Comparison of ENCODE assay signal across 1 cellular context in genomic region chr3:52210550-52211046, GRCh38.
TF ChIP-seq lines count a peak whose summit lies in the region.

No MANE protein-coding gene starts in this region.

TF ChIP-seq in K562, 482 proteins besides CTCF, POLR2A, EP300 and RAD21 (continues in another document):
- no peak for TF ChIP-seq MAZ (CRISPR knock-in tag; conservative IDR thresholded peaks at IDR 0.05 in 1 of 2, IDR thresholded peaks at IDR 0.05 in 1 of 2)
- TF ChIP-seq FOXA1 (IDR thresholded peaks at IDR 0.05; ENCODE audit: borderline replicate concordance), result no peak
- TF ChIP-seq PHF8 (IDR thresholded peaks at IDR 0.05; ENCODE audit: borderline replicate concordance, low read length), result no peak
- TF ChIP-seq GATAD2B (IDR thresholded peaks at IDR 0.05; ENCODE audit: borderline replicate concordance), result no peak
- 0 out of 2 replicates have a peak, but pooled peaks have one; percentile 22 for TF ChIP-seq JUN (IDR thresholded peaks at IDR 0.05; ENCODE audit: borderline replicate concordance, low read depth, low read length)
- no peak for TF ChIP-seq JUN (CRISPR knock-in tag; IDR thresholded peaks at IDR 0.05; ENCODE audit: borderline replicate concordance)
- peak; percentile 68 for TF ChIP-seq ATF4 (CRISPR knock-in tag; IDR thresholded peaks at IDR 0.05)
- TF ChIP-seq ARNT (IDR thresholded peaks at IDR 0.05), result no peak
- no peak for TF ChIP-seq LCOR (CRISPR knock-in tag; IDR thresholded peaks at IDR 0.05)
- TF ChIP-seq ZNF778 (CRISPR knock-in tag; IDR thresholded peaks at IDR 0.05), result no peak
- TF ChIP-seq PML (IDR thresholded peaks at IDR 0.05; ENCODE audit: low read length), result no peak
- TF ChIP-seq CHCHD3 (CRISPR knock-in tag; IDR thresholded peaks at IDR 0.05), result no peak
- TF ChIP-seq, protein P1, sequence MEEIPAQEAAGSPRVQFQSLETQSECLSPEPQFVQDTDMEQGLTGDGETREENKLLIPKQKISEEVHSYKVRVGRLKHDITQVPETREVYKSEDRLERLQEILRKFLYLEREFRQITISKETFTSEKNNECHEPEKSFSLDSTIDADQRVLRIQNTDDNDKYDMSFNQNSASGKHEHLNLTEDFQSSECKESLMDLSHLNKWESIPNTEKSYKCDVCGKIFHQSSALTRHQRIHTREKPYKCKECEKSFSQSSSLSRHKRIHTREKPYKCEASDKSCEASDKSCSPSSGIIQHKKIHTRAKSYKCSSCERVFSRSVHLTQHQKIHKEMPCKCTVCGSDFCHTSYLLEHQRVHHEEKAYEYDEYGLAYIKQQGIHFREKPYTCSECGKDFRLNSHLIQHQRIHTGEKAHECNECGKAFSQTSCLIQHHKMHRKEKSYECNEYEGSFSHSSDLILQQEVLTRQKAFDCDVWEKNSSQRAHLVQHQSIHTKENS (CRISPR knock-in tag; IDR thresholded peaks at IDR 0.05), result no peak
- TF ChIP-seq PURB (CRISPR knock-in tag; IDR thresholded peaks at IDR 0.05; ENCODE audit: low read depth), result no peak
- TF ChIP-seq JUND (IDR thresholded peaks at IDR 0.05; ENCODE audit: borderline replicate concordance, low read depth, low read length), result peak; percentile 64; the same call in 1 of the 2 replicates
- peak; percentile 55; the same call in 1 of the 3 replicates for TF ChIP-seq JUND (tag; IDR thresholded peaks at IDR 0.05; ENCODE audit: borderline replicate concordance, low read depth, low read length)
- 0 out of 2 replicates have a peak, but pooled peaks have one; percentile 18 for TF ChIP-seq FOXJ2 (tag; IDR thresholded peaks at IDR 0.05)
- TF ChIP-seq CEBPB (tag; IDR thresholded peaks at IDR 0.05), result peak; percentile 97
- no peak for TF ChIP-seq MXD1 (CRISPR knock-in tag; IDR thresholded peaks at IDR 0.05; ENCODE audit: borderline replicate concordance, poor library complexity, severe bottlenecking)
- TF ChIP-seq, protein P2, sequence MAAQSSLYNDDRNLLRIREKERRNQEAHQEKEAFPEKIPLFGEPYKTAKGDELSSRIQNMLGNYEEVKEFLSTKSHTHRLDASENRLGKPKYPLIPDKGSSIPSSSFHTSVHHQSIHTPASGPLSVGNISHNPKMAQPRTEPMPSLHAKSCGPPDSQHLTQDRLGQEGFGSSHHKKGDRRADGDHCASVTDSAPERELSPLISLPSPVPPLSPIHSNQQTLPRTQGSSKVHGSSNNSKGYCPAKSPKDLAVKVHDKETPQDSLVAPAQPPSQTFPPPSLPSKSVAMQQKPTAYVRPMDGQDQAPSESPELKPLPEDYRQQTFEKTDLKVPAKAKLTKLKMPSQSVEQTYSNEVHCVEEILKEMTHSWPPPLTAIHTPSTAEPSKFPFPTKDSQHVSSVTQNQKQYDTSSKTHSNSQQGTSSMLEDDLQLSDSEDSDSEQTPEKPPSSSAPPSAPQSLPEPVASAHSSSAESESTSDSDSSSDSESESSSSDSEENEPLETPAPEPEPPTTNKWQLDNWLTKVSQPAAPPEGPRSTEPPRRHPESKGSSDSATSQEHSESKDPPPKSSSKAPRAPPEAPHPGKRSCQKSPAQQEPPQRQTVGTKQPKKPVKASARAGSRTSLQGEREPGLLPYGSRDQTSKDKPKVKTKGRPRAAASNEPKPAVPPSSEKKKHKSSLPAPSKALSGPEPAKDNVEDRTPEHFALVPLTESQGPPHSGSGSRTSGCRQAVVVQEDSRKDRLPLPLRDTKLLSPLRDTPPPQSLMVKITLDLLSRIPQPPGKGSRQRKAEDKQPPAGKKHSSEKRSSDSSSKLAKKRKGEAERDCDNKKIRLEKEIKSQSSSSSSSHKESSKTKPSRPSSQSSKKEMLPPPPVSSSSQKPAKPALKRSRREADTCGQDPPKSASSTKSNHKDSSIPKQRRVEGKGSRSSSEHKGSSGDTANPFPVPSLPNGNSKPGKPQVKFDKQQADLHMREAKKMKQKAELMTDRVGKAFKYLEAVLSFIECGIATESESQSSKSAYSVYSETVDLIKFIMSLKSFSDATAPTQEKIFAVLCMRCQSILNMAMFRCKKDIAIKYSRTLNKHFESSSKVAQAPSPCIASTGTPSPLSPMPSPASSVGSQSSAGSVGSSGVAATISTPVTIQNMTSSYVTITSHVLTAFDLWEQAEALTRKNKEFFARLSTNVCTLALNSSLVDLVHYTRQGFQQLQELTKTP (IDR thresholded peaks at IDR 0.05; ENCODE audit: low read depth in 1 of 2, partially characterized antibody in 2 of 2), result no peak
- TF ChIP-seq ZNF695 (CRISPR knock-in tag; IDR thresholded peaks at IDR 0.05), result no peak
- TF ChIP-seq FOXA3 (CRISPR knock-in tag; conservative IDR thresholded peaks at IDR 0.05 in 1 of 2, IDR thresholded peaks at IDR 0.05 in 1 of 2), result peak in 1 of 2 experiments; percentile 95; a peak in 2 of 4 replicates
- TF ChIP-seq, protein P3, sequence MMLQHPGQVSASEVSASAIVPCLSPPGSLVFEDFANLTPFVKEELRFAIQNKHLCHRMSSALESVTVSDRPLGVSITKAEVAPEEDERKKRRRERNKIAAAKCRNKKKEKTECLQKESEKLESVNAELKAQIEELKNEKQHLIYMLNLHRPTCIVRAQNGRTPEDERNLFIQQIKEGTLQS (IDR thresholded peaks at IDR 0.05), result peak; percentile 92
- TF ChIP-seq, protein P3 (CRISPR knock-in tag; conservative IDR thresholded peaks at IDR 0.05), result no peak
- no peak for TF ChIP-seq SAFB2 (IDR thresholded peaks at IDR 0.05; ENCODE audit: borderline replicate concordance, low read depth, low read length, severe bottlenecking)
- TF ChIP-seq TRIM24 (IDR thresholded peaks at IDR 0.05), result peak in 1 of 2 experiments; percentile 51; a peak in 1 of 4 replicates
- TF ChIP-seq CHD1 (IDR thresholded peaks at IDR 0.05; ENCODE audit: low read length), result no peak
- TF ChIP-seq NFXL1 (CRISPR knock-in tag; IDR thresholded peaks at IDR 0.05), result no peak
- no peak for TF ChIP-seq ZNF668 (CRISPR knock-in tag; IDR thresholded peaks at IDR 0.05)
- TF ChIP-seq CEBPG (CRISPR knock-in tag; IDR thresholded peaks at IDR 0.05), result peak; percentile 88
- peak; percentile 97 for TF ChIP-seq CEBPG (tag; conservative IDR thresholded peaks at IDR 0.05 in 1 of 2, IDR thresholded peaks at IDR 0.05 in 1 of 2)
- TF ChIP-seq CXXC5 (CRISPR knock-in tag; IDR thresholded peaks at IDR 0.05), result no peak
- no peak for TF ChIP-seq SMARCA5 (IDR thresholded peaks at IDR 0.05)
- no peak for TF ChIP-seq ZKSCAN1 (IDR thresholded peaks at IDR 0.05; ENCODE audit: low read depth, low read length)
- no peak for TF ChIP-seq SMAD3 (CRISPR knock-in tag; conservative IDR thresholded peaks at IDR 0.05)
- no peak for TF ChIP-seq HDAC3 (IDR thresholded peaks at IDR 0.05; ENCODE audit: borderline replicate concordance, partially characterized antibody)
- no peak for TF ChIP-seq MAFG (tag; conservative IDR thresholded peaks at IDR 0.05)
- TF ChIP-seq, protein P4, sequence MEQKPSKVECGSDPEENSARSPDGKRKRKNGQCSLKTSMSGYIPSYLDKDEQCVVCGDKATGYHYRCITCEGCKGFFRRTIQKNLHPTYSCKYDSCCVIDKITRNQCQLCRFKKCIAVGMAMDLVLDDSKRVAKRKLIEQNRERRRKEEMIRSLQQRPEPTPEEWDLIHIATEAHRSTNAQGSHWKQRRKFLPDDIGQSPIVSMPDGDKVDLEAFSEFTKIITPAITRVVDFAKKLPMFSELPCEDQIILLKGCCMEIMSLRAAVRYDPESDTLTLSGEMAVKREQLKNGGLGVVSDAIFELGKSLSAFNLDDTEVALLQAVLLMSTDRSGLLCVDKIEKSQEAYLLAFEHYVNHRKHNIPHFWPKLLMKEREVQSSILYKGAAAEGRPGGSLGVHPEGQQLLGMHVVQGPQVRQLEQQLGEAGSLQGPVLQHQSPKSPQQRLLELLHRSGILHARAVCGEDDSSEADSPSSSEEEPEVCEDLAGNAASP (IDR thresholded peaks at IDR 0.05), result no peak
- peak; percentile 79 for TF ChIP-seq IRF9 (tag; IDR thresholded peaks at IDR 0.05)
- no peak for TF ChIP-seq CBX2 (IDR thresholded peaks at IDR 0.05; ENCODE audit: insufficient read depth, low read length, poor library complexity, severe bottlenecking)
- 0 out of 2 replicates have a peak, but pooled peaks have one; percentile 19 for TF ChIP-seq CTBP1 (IDR thresholded peaks at IDR 0.05; ENCODE audit: borderline replicate concordance)
- no peak for TF ChIP-seq RCOR1 (IDR thresholded peaks at IDR 0.05; ENCODE audit: borderline replicate concordance in 1 of 2, low read depth in 2 of 2, low read length in 2 of 2)
- TF ChIP-seq ZNF384 (IDR thresholded peaks at IDR 0.05; ENCODE audit: low read depth, low read length), result peak; percentile 19; the same call in 1 of the 2 replicates
- TF ChIP-seq FOSL1 (tag; conservative IDR thresholded peaks at IDR 0.05), result 0 out of 2 replicates have a peak, but pooled peaks have one; percentile 14
- TF ChIP-seq CREM (IDR thresholded peaks at IDR 0.05; ENCODE audit: low read depth), result no peak
- no peak for TF ChIP-seq HLTF (IDR thresholded peaks at IDR 0.05)
- TF ChIP-seq, protein P5, sequence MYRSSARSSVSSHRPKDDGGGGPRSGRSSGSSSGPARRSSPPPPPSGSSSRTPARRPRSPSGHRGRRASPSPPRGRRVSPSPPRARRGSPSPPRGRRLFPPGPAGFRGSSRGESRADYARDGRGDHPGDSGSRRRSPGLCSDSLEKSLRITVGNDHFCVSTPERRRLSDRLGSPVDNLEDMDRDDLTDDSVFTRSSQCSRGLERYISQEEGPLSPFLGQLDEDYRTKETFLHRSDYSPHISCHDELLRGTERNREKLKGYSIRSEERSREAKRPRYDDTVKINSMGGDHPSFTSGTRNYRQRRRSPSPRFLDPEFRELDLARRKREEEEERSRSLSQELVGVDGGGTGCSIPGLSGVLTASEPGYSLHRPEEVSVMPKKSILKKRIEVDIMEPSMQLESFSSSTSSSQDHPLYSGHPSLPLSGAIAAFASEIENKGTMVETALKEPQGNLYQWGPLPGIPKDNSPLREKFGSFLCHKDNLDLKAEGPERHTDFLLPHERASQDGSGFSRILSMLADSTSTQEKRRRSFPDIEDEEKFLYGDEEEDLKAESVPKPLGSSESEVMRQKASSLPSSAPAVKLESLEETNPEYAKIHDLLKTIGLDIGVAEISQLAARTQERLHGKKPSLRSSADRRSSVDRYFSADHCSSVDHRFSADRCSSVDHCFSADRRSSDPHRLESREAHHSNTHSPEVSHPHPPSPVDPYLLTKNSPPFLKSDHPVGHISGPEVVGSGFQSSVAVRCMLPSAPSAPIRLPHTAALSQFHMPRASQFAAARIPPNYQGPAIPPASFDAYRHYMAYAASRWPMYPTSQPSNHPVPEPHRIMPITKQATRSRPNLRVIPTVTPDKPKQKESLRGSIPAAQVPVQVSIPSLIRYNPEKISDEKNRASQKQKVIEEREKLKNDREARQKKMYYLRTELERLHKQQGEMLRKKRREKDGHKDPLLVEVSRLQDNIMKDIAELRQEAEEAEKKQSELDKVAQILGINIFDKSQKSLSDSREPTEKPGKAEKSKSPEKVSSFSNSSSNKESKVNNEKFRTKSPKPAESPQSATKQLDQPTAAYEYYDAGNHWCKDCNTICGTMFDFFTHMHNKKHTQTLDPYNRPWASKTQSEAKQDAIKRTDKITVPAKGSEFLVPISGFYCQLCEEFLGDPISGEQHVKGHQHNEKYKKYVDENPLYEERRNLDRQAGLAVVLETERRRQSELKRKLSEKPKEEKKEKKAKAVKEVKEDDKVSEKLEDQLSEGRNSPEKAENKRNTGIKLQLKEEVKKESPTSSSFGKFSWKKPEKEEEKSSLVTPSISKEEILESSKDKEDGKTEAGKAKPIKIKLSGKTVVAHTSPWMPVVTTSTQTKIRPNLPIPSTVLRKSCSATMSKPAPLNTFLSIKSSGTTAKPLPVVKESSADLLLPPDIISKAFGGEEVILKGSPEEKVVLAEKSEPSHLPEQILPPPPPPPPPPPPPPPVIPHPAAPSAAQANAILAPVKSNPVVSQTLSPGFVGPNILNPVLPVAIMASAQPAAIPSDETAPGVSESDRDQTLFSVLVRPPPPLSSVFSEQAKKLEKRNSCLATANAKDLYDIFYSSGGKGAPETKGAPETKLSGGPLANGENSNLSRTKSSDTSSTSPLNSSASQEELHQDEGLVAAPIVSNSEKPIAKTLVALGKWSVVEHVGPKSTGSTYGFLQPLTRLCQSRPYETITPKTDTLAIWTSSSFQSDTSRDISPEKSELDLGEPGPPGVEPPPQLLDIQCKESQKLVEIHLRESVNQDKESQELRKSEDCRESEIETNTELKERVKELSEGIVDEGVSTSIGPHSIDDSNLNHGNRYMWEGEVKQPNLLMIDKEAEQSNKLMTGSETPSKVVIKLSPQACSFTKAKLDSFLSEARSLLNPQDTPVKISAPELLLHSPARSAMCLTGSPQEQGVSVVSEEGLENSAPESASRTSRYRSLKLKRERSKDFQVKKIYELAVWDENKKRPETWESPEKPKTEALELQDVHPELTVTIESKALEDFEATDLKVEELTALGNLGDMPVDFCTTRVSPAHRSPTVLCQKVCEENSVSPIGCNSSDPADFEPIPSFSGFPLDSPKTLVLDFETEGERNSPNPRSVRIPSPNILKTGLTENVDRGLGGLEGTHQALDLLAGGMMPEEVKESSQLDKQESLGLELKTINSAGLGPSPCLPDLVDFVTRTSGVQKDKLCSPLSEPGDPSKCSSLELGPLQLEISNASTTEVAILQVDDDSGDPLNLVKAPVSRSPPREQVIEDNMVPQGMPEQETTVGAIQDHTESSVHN (IDR thresholded peaks at IDR 0.05; ENCODE audit: borderline replicate concordance in 1 of 2, low read depth in 1 of 2), result peak in 1 of 2 experiments; percentile 41; a peak in 1 of 4 replicates
- TF ChIP-seq SRF (CRISPR knock-in tag; IDR thresholded peaks at IDR 0.05), result peak in 1 of 2 experiments; percentile 89; a peak in 2 of 4 replicates
- TF ChIP-seq WHSC1 (IDR thresholded peaks at IDR 0.05; ENCODE audit: low read length), result no peak
- no peak for TF ChIP-seq ZKSCAN3 (CRISPR knock-in tag; IDR thresholded peaks at IDR 0.05)
- peak; percentile 86 for TF ChIP-seq ATF7 (IDR thresholded peaks at IDR 0.05)
- TF ChIP-seq TSC22D4 (tag; IDR thresholded peaks at IDR 0.05), result no peak
- TF ChIP-seq KDM1A (IDR thresholded peaks at IDR 0.05), result no peak
- TF ChIP-seq ZNF707 (CRISPR knock-in tag; conservative IDR thresholded peaks at IDR 0.05), result no peak
